8 cellular contexts compared by ENCODE assay signal in genomic region chr11:69909561-69910518, GRCh38.
DNase-seq lines count a peak whose midpoint lies in the region; ATAC-seq and TF ChIP-seq lines count a peak whose summit lies in the region.

No MANE protein-coding gene starts in this region.

- H3K36me3 ChIP-seq in aorta (ENCODE audit: control insufficient read depth in 1 of 2, insufficient read depth in 2 of 2, low read length in 1 of 2), result no peaks in the 10 kb centered on the region

- WGBS in aorta, 2 donors, result 50 to 52% methylated on average over 24 to 28 of the region's 28 CpGs

- ATAC-seq in aorta (ENCODE audit: low FRiP score) (no peak), HG02938 (IDR thresholded peaks at IDR 0.05; ENCODE audit: unreplicated experiment) (no peak)

- peak; percentile 7 for DNase-seq in stimulated activated CD4-positive, alpha-beta T cell treated with anti-CD3 and anti-CD28 coated beads, Interleukin-2, amount 100 ng/mL, for 4 hours (ENCODE audit: low read depth)
- no peak for DNase-seq in stimulated activated CD4-positive, alpha-beta T cell treated with anti-CD3 and anti-CD28 coated beads, Interleukin-1b, Interleukin-23, amount 100 ng/mL, for 48 hours
- peak; percentile 46 for DNase-seq in hepatic stellate cell (ENCODE audit: low spot score)
- peak; percentile 46 to 75 for DNase-seq in aorta
- no peak for DNase-seq in AML-193 (lab: John Stamatoyannopoulos, UW)
- no peak for DNase-seq in HPDE6-E6E7 (ENCODE audit: extremely low spot score)

- H3K4me1 ChIP-seq in aorta (ENCODE audit: control insufficient read depth in 1 of 2, insufficient read depth in 2 of 2, low read length in 2 of 2), result no peaks in the 10 kb centered on the region

- no peaks in the 10 kb centered on the region for H3K27me3 ChIP-seq in aorta (ENCODE audit: control insufficient read depth in 1 of 2, insufficient read depth in 2 of 2, low read length in 1 of 2)

- H3K9me3 ChIP-seq in aorta (ENCODE audit: control insufficient read depth, low read length), result no peaks in the 10 kb centered on the region

- peak; percentile 79 for TF ChIP-seq CTCF in WI38 (IDR thresholded peaks at IDR 0.05; ENCODE audit: low read depth, low read length)

- H3K4me3 ChIP-seq in WI38 (ENCODE audit: low read depth, low read length) (no peak overlapping the region), aorta (ENCODE audit: low read length in 2 of 2) (no peak overlapping the region)

- intact Hi-C loops in aorta (cut with DNase I), result loop anchor here (2.0 to 10.0 kb wide), 3 partner anchors 195 to 287 kb away; no protein-coding TSS in a partner anchor

- H3K27ac ChIP-seq in aorta (ENCODE audit: low read depth in 1 of 2, low read length in 2 of 2), result no peak overlapping the region

Comparison
In these comparisons a context has a peak if more than half of its experiments do, and no peak if none do; other contexts are left out.
1. DNase-seq: peak in stimulated activated CD4-positive, alpha-beta T cell treated with anti-CD3 and anti-CD28 coated beads, Interleukin-2, amount 100 ng/mL, for 4 hours (single experiment), hepatic stellate cell (single experiment) and aorta (2 of 2); none in stimulated activated CD4-positive, alpha-beta T cell treated with anti-CD3 and anti-CD28 coated beads, Interleukin-1b, Interleukin-23, amount 100 ng/mL, for 48 hours (single experiment), AML-193 (0 of 2) and HPDE6-E6E7 (single experiment).